ENCODE assay signal across 9 cellular contexts in genomic region chr19:57633832-57634131, GRCh38. TPM values are rescaled to one million over a fixed set of nuclear protein-coding genes. Genes with fewer than 3 reads are reported as not detected.
DNase-seq lines count a peak whose midpoint lies in the region; ATAC-seq and TF ChIP-seq lines count a peak whose summit lies in the region.
"Had no signal": no experiment of that assay in that cellular context is flagged by ENCODE, and none has a peak within 500 bp of the region (broad histone marks: within the 10 kb centered on the region; RNA-seq: fewer than 3 reads in every experiment).

No MANE protein-coding gene starts in this region.

- intact Hi-C loops in Right ventricle myocardium superior (cut with DNase I) = no loop called here

- peaks cover 26% of the 10 kb centered on the region for H3K36me3 ChIP-seq in rectal smooth muscle tissue (ENCODE audit: control insufficient read depth, insufficient read depth, low read length)

- no peaks in the 10 kb centered on the region for H3K27me3 ChIP-seq in rectal smooth muscle tissue (ENCODE audit: control insufficient read depth, insufficient read depth, low read length)

- peaks cover 37% of the 10 kb centered on the region for H3K36me3 Mint-ChIP-seq in WTC11

- POLR2A ChIA-PET in WTC11 (lab: Charles Lee) = interaction anchor here (1.0 to 1.8 kb wide), 2 partner anchors 31 to 48 kb away, joined by 3 to 10 read pairs; partner anchors contain the start of gene ZNF551

- peaks cover 8% of the 10 kb centered on the region for H3K4me1 ChIP-seq in rectal smooth muscle tissue (ENCODE audit: control insufficient read depth, insufficient read depth, low read length)

- peaks cover 4% of the 10 kb centered on the region; the same call in 1 of the 2 replicates for H3K27me3 Mint-ChIP-seq in WTC11 (ENCODE audit: low read depth)

- no peak overlapping the region for H3K27ac Mint-ChIP-seq in WTC11

- TF ChIP-seq CTCF in GM12865 (IDR thresholded peaks at IDR 0.05; ENCODE audit: insufficient read depth, low read depth, low read length, missing control alignments) (no peak), WTC11 (IDR thresholded peaks at IDR 0.05) (no peak)

- H3K9ac ChIP-seq in rectal smooth muscle tissue (ENCODE audit: low read length) = no peak overlapping the region

- CTCF ChIA-PET in WTC11 (lab: Charles Lee) = interaction anchor here (1.3 to 1.4 kb wide), 4 partner anchors 18 to 76 kb away, joined by 3 to 7 read pairs (median 6); partner anchors contain the start of genes ZNF154, ZNF416 and ZNF551

- no peak overlapping the region for H3K27ac ChIP-seq in rectal smooth muscle tissue (ENCODE audit: low read depth, low read length)

- H3K4me1 Mint-ChIP-seq in WTC11 = peaks cover 16% of the 10 kb centered on the region

- 0 out of 2 replicates have a peak, but pooled peaks have one; percentile 4 for ATAC-seq in WTC11
- ATAC-seq in Right ventricle myocardium superior (ENCODE audit: poor library complexity) = peak; percentile 37
- ATAC-seq in GM18870 (IDR thresholded peaks at IDR 0.05; ENCODE audit: unreplicated experiment) = no peak
- ATAC-seq in HG02588 (IDR thresholded peaks at IDR 0.05; ENCODE audit: unreplicated experiment) = no peak
- ATAC-seq in GM21515 (IDR thresholded peaks at IDR 0.05; ENCODE audit: unreplicated experiment) = no peak

- H3K4me3 Mint-ChIP-seq in WTC11 = peak overlapping the region; percentile 96

- H3K9me3 Mint-ChIP-seq in WTC11 = peaks cover 23% of the 10 kb centered on the region

- DNase-seq in GM12865 (ENCODE audit: low read depth) = no peak
- DNase-seq in WTC11 (ENCODE audit: low spot score) = no peak
- no peak for DNase-seq in Right ventricle myocardium superior
- no peak for DNase-seq in H4 (ENCODE audit: low spot score)

- H3K4me3 ChIP-seq in GM12865 (ENCODE audit: low read depth, low read length) (peak overlapping the region; percentile 78), rectal smooth muscle tissue (ENCODE audit: low read length) (peak overlapping the region; percentile 73)

TF ChIP-seq in WTC11, 78 proteins besides CTCF, POLR2A, EP300 and RAD21:
- TF ChIP-seq ZNF416 (CRISPR knock-in tag; IDR thresholded peaks at IDR 0.05) (no peak), OVOL2 (CRISPR knock-in tag; IDR thresholded peaks at IDR 0.05; ENCODE audit: borderline replicate concordance) (no peak)

RNA-seq across cellular contexts. Expression of gene ZNF211, which starts 0.8 kb away (rescaled TPM):
- 13.5 to 17.6 TPM (median 14.3 TPM) in 3 replicates for total RNA-seq in WTC11 (2021)
- total RNA-seq in Right ventricle myocardium superior = 8.6 TPM
- total RNA-seq in H4 (2014; rRNA removed; shearing (Covaris generic)) = 9.7 and 10.7 TPM in 2 replicates

RNA-seq across cellular contexts. Expression of gene ZNF134, which starts 19.7 kb away (rescaled TPM):
- total RNA-seq in WTC11 (2021) (46.8 to 53.1 TPM (median 52.5 TPM) in 3 replicates), Right ventricle myocardium superior (15.7 TPM)
- 16.8 and 26.1 TPM in 2 replicates for total RNA-seq in H4 (2014; rRNA removed; shearing (Covaris generic))

RNA-seq across cellular contexts. Expression of gene ZNF530, which starts 34.1 kb away (rescaled TPM):
- total RNA-seq in WTC11 (2021) (10.4 to 12.0 TPM (median 11.2 TPM) in 3 replicates), Right ventricle myocardium superior (3.7 TPM)
- total RNA-seq in H4 (2014; rRNA removed; shearing (Covaris generic)) = 9.1 and 11.9 TPM in 2 replicates

RNA-seq across cellular contexts. Expression of gene ZSCAN4, which starts 35.0 kb away (rescaled TPM):
- total RNA-seq in WTC11 (2021) = 0.09 to 0.13 TPM in 2 of 3 replicates, not detected in the other
- total RNA-seq in Right ventricle myocardium superior = not detected
- not detected in 2 replicates for total RNA-seq in H4 (2014; rRNA removed; shearing (Covaris generic))
- total RNA-seq: sciatic nerve had no signal

RNA-seq across cellular contexts. Expression of gene ZNF551, which starts 48.0 kb away (rescaled TPM):
- total RNA-seq in WTC11 (2021) (30.2 to 32.4 TPM (median 31.3 TPM) in 3 replicates), Right ventricle myocardium superior (3.1 TPM)
- total RNA-seq in H4 (2014; rRNA removed; shearing (Covaris generic)) = 15.2 and 17.6 TPM in 2 replicates

Comparison
In these comparisons a context has a peak if more than half of its experiments do, and no peak if none do; other contexts are left out.
1. ATAC-seq: peak in WTC11 (single experiment) and Right ventricle myocardium superior (single experiment); none in GM18870 (single experiment), HG02588 (single experiment) and GM21515 (single experiment).